26 cellular contexts compared by ENCODE assay signal in genomic region chr4:110611968-110612447, GRCh38. TPM values are rescaled to one million over a fixed set of nuclear protein-coding genes. Genes with fewer than 3 reads are reported as not detected.
DNase-seq lines count a peak whose midpoint lies in the region; ATAC-seq, FAIRE-seq and TF ChIP-seq lines count a peak whose summit lies in the region.
"Had no signal": no experiment of that assay in that cellular context is flagged by ENCODE, and none has a peak within 500 bp of the region (broad histone marks: within the 10 kb centered on the region; RNA-seq: fewer than 3 reads in every experiment).

No MANE protein-coding gene starts in this region.

- H3K9me3 ChIP-seq in astrocyte (ENCODE audit: insufficient read depth, low read depth, low read length) (peaks cover 2% of the 10 kb centered on the region), iPS-18a (ENCODE audit: control insufficient read depth, low read depth, low read length) (no peaks in the 10 kb centered on the region), skeletal muscle satellite cell (replicated peaks; ENCODE audit: low read length) (no peaks in the 10 kb centered on the region)

- peaks cover 5% of the 10 kb centered on the region; the same call in 1 of the 2 replicates for H3F3A ChIP-seq in GM23338 (replicated peaks; ENCODE audit: low read depth)

- H3K9me3 Mint-ChIP-seq in GM23338, result no peaks in the 10 kb centered on the region
- H3K9me3 Mint-ChIP-seq in astrocyte (ENCODE audit: unreplicated experiment), result peaks cover 22% of the 10 kb centered on the region
- H3K9me3 Mint-ChIP-seq: activated CD4-positive, alpha-beta T cell treated with anti-CD3 and anti-CD28 coated beads, Interleukin-2, amount 10 ng/mL, durations not matched to agents 7 days and 5 days; activated naive CD4-positive, alpha-beta T cell treated with anti-CD3 and anti-CD28 coated beads, Interleukin-2, amount 10 ng/mL, durations not matched to agents 7 days and 5 days; CD4-positive, alpha-beta T cell had no signal

- no peak for FAIRE-seq in astrocyte (lab: Jason Lieb, UNC)

- H2AFZ ChIP-seq in GM23338 (no peak overlapping the region), astrocyte (ENCODE audit: low read depth, low read length) (no peak overlapping the region)

- peak; percentile 48 for DNase-seq in GM23338 (ENCODE audit: low spot score)
- DNase-seq in astrocyte (ENCODE audit: low read depth), result no peak
- DNase-seq in DMS53 (lab: John Stamatoyannopoulos, UW), result no peak
- DNase-seq in GM19240 (ENCODE audit: insufficient read length, low spot score), result no peak
- DNase-seq in GM03348 (ENCODE audit: low spot score), result no peak
- DNase-seq: activated CD4-positive, alpha-beta T cell treated with anti-CD3 and anti-CD28 coated beads, Interleukin-2, amount 10 ng/mL, durations not matched to agents 7 days and 5 days; activated naive CD4-positive, alpha-beta T cell treated with anti-CD3 and anti-CD28 coated beads, Interleukin-2, amount 10 ng/mL, durations not matched to agents 7 days and 5 days; activated T-cell treated with anti-CD3 and anti-CD28 coated beads, Interleukin-2, amount 50 U/mL, for 48 hours; CD4-positive, alpha-beta T cell; DMS153; HCEC 1CT; head of caudate nucleus; left colon; naive B cell; NCI-H1694; NCI-H526 treated with DMSO at 0.1 percent for 48 hours; ovary; stomach; T-helper 2 cell; trophoblast cell had no signal

- H4K20me1 ChIP-seq in GM23338 (replicated peaks; ENCODE audit: insufficient read depth) (0 out of 2 replicates have a peak, but pooled peaks cover 3% of the 10 kb centered on the region), astrocyte (ENCODE audit: insufficient read depth, low read length) (peaks cover 8% of the 10 kb centered on the region)

- ATAC-seq in GM23338 (no peak), GM18520 (IDR thresholded peaks at IDR 0.05; ENCODE audit: unreplicated experiment) (no peak)

- H3K79me2 ChIP-seq in GM23338 (replicated peaks; ENCODE audit: insufficient read depth) (no peaks in the 10 kb centered on the region), astrocyte (ENCODE audit: insufficient read depth, low read length) (no peaks in the 10 kb centered on the region)

- H3K4me2 ChIP-seq in GM23338, result peak overlapping the region; percentile 77
- no peak overlapping the region for H3K4me2 ChIP-seq in astrocyte (ENCODE audit: low read length)
- peak overlapping the region; percentile 84 for H3K4me2 ChIP-seq in skeletal muscle satellite cell (ENCODE audit: low read length)

- H3K4me3 ChIP-seq in GM23338 (peak overlapping the region; percentile 49), astrocyte (ENCODE audit: insufficient read depth, low read depth, low read length) (no peak overlapping the region), iPS-18a (ENCODE audit: low read length) (peak overlapping the region; percentile 7), skeletal muscle satellite cell (ENCODE audit: low read length) (peak overlapping the region; percentile 61)
- H3K4me3 ChIP-seq: cardiac muscle cell, ovary had no signal

- H3K9me2 ChIP-seq in GM23338 (ENCODE audit: insufficient read depth), result no peaks in the 10 kb centered on the region

- H3K4me3 Mint-ChIP-seq in GM23338 (peak overlapping the region; percentile 50; the same call in 2 of the 3 replicates), astrocyte (ENCODE audit: unreplicated experiment) (no peak overlapping the region)
- H3K4me3 Mint-ChIP-seq: activated CD4-positive, alpha-beta T cell treated with anti-CD3 and anti-CD28 coated beads, Interleukin-2, amount 10 ng/mL, durations not matched to agents 7 days and 5 days; activated naive CD4-positive, alpha-beta T cell treated with anti-CD3 and anti-CD28 coated beads, Interleukin-2, amount 10 ng/mL, durations not matched to agents 7 days and 5 days; CD4-positive, alpha-beta T cell; naive B cell had no signal

- H3K4me1 ChIP-seq in GM23338 (ENCODE audit: insufficient read depth), result peaks cover 71% of the 10 kb centered on the region
- peaks cover 4% of the 10 kb centered on the region for H3K4me1 ChIP-seq in astrocyte (ENCODE audit: insufficient read depth, low read length)
- peaks cover 33% of the 10 kb centered on the region for H3K4me1 ChIP-seq in iPS-18a (ENCODE audit: control insufficient read depth, low read depth, low read length)
- peaks cover 9% of the 10 kb centered on the region for H3K4me1 ChIP-seq in skeletal muscle satellite cell (ENCODE audit: control insufficient read depth, insufficient read depth, low read length)

- H3K27ac Mint-ChIP-seq in GM23338 (no peak overlapping the region), astrocyte (ENCODE audit: unreplicated experiment) (peak overlapping the region; percentile 34)
- H3K27ac Mint-ChIP-seq: activated CD4-positive, alpha-beta T cell treated with anti-CD3 and anti-CD28 coated beads, Interleukin-2, amount 10 ng/mL, durations not matched to agents 7 days and 5 days; CD4-positive, alpha-beta T cell had no signal

- H3K36me3 Mint-ChIP-seq in GM23338 (ENCODE audit: low read depth) (no peaks in the 10 kb centered on the region), astrocyte (ENCODE audit: low read depth, unreplicated experiment) (no peaks in the 10 kb centered on the region)
- H3K36me3 Mint-ChIP-seq: activated naive CD4-positive, alpha-beta T cell treated with anti-CD3 and anti-CD28 coated beads, Interleukin-2, amount 10 ng/mL, durations not matched to agents 7 days and 5 days; naive B cell had no signal

- TF ChIP-seq CTCF in GM23338 (conservative IDR thresholded peaks at IDR 0.05; ENCODE audit: low read depth in 2 of 2) (no peak), astrocyte (IDR thresholded peaks at IDR 0.05; ENCODE audit: insufficient read depth, low read depth, low read length) (no peak)

- H3K27me3 ChIP-seq in GM23338 (ENCODE audit: insufficient read depth) (peaks cover 100% of the 10 kb centered on the region), astrocyte (ENCODE audit: insufficient read depth, low read length) (peaks cover 89% of the 10 kb centered on the region), iPS-18a (ENCODE audit: control insufficient read depth, insufficient read depth, low read length) (peaks cover 94% of the 10 kb centered on the region), skeletal muscle satellite cell (ENCODE audit: control insufficient read depth, insufficient read depth, low read length) (no peaks in the 10 kb centered on the region)
- H3K27me3 ChIP-seq: ovary had no signal

- H3K36me3 ChIP-seq in GM23338 (ENCODE audit: insufficient read depth) (no peaks in the 10 kb centered on the region), astrocyte (ENCODE audit: insufficient read depth, low read length) (no peaks in the 10 kb centered on the region), iPS-18a (ENCODE audit: control insufficient read depth, low read depth, low read length) (no peaks in the 10 kb centered on the region), skeletal muscle satellite cell (ENCODE audit: insufficient read depth, low read length) (peaks cover under 1% of the 10 kb centered on the region)
- H3K36me3 ChIP-seq: cardiac muscle cell, ovary, stomach had no signal

- peaks cover 47% of the 10 kb centered on the region for H3K4me1 Mint-ChIP-seq in GM23338
- peaks cover 12% of the 10 kb centered on the region for H3K4me1 Mint-ChIP-seq in astrocyte (ENCODE audit: low read depth, unreplicated experiment)
- H3K4me1 Mint-ChIP-seq: activated CD4-positive, alpha-beta T cell treated with anti-CD3 and anti-CD28 coated beads, Interleukin-2, amount 10 ng/mL, durations not matched to agents 7 days and 5 days; activated naive CD4-positive, alpha-beta T cell treated with anti-CD3 and anti-CD28 coated beads, Interleukin-2, amount 10 ng/mL, durations not matched to agents 7 days and 5 days had no signal

- H3K9ac ChIP-seq in astrocyte (ENCODE audit: low read length), result no peak overlapping the region
- H3K9ac ChIP-seq in iPS-18a (ENCODE audit: low read length), result no peak overlapping the region
- H3K9ac ChIP-seq in skeletal muscle satellite cell (ENCODE audit: low read depth, low read length), result peak overlapping the region; percentile 30

- H3K27ac ChIP-seq in GM23338 (ENCODE audit: low read depth) (no peak overlapping the region), astrocyte (ENCODE audit: low read depth, low read length) (no peak overlapping the region), iPS-18a (ENCODE audit: low read length) (no peak overlapping the region)
- H3K27ac ChIP-seq: cardiac muscle cell, ovary, stomach had no signal

- H3K27me3 Mint-ChIP-seq in GM23338 (ENCODE audit: insufficient read depth, low read depth, poor library complexity), result peaks cover 92% of the 10 kb centered on the region
- peaks cover 80% of the 10 kb centered on the region for H3K27me3 Mint-ChIP-seq in astrocyte (ENCODE audit: low read depth, unreplicated experiment)

TF ChIP-seq in GM23338, 12 proteins besides CTCF, POLR2A, EP300 and RAD21 (continues in another document):
- peak; percentile 89 for TF ChIP-seq EZH2 (IDR thresholded peaks at IDR 0.05; ENCODE audit: low read depth, unreplicated experiment)
- peak; percentile 68 for TF ChIP-seq EZH2phosphoT487 (IDR thresholded peaks at IDR 0.05; ENCODE audit: unreplicated experiment)
- TF ChIP-seq NANOG (IDR thresholded peaks at IDR 0.05; ENCODE audit: borderline replicate concordance), result no peak

RNA-seq across cellular contexts. Expression of gene PITX2, which starts 10.9 kb away (rescaled TPM):
- total RNA-seq in GM23338 (2014; rRNA removed; shearing (Covaris generic)), result 0.35 and 0.52 TPM in 2 replicates
- polyA plus RNA-seq in GM23338 (2016; fragmentation: Nextera tagmentation; extraction: Ambion mirVana), result 0.99 and 1.0 TPM in 2 replicates
- total RNA-seq in astrocyte, result 3.8 and 4.2 TPM in 2 replicates
- 1.0 and 7.6 TPM in 2 replicates for total RNA-seq in skeletal muscle satellite cell (2012; rRNA removed)
- total RNA-seq: activated CD4-positive, alpha-beta T cell treated with anti-CD3 and anti-CD28 coated beads, Interleukin-2, amount 10 ng/mL, durations not matched to agents 7 days and 5 days; CD4-positive, alpha-beta T cell; G401; mesenteric fat pad had no signal
- polyA plus RNA-seq: ovary had no signal
